Comparison of ENCODE assay signal across 8 cellular contexts in genomic region chr15:64046347-64047153, GRCh38. TPM values are rescaled to one million over a fixed set of nuclear protein-coding genes. Genes with fewer than 3 reads are reported as not detected.
A peak's percentile ranks its signal among the peaks of the same experiment; 100 is the strongest.
DNase-seq lines count a peak whose midpoint lies in the region; ATAC-seq, FAIRE-seq and TF ChIP-seq lines count a peak whose summit lies in the region.

DAPK2 (minus strand) TSS chr15:64046485; CDS start chr15:64040261, 6,224 bp downstream.

- peak within 1 kb of the TSS; percentile 56 for H3K9ac ChIP-seq in HUES6 (ENCODE audit: low read length)
- peak within 1 kb of the TSS; percentile 1 for H3K9ac ChIP-seq in trophoblast cell (ENCODE audit: low read length)

- H2BK12ac ChIP-seq in trophoblast cell (ENCODE audit: low read length): peak within 1 kb of the TSS; percentile 58

- peak within 1 kb of the TSS; percentile 28 for H3K14ac ChIP-seq in trophoblast cell (ENCODE audit: low read length)

- FAIRE-seq in A549 (lab: Jason Lieb, UNC) (no peak), GM18507 (lab: Jason Lieb, UNC) (no peak)

- H4K91ac ChIP-seq in trophoblast cell (ENCODE audit: low read depth, low read length): peak within 1 kb of the TSS; percentile 48

- no peak within 1 kb of the TSS for H2BK5ac ChIP-seq in trophoblast cell (ENCODE audit: low read depth, low read length, poor library complexity)

- H2AK5ac ChIP-seq in trophoblast cell (ENCODE audit: low read length): no peak within 1 kb of the TSS

- no peak for TF ChIP-seq EP300 in A549 (IDR thresholded peaks at IDR 0.05)

- 26% methylated on average over 27 of the region's 69 CpGs for WGBS in A549 (ENCODE audit: missing lambda C conversion rate)
- no CpG with 5 or more reads among the region's 69 CpGs for WGBS in trophoblast cell (ENCODE audit: extremely low coverage, insufficient coverage, insufficient read length)

- no peaks in the 10 kb centered on the region for H3K79me2 ChIP-seq in trophoblast cell (ENCODE audit: control insufficient read depth, insufficient read depth, low read length, poor library complexity)

- H3K4me2 ChIP-seq in A549: peak within 1 kb of the TSS; percentile 64
- H3K4me2 ChIP-seq in trophoblast cell (ENCODE audit: low read length): peak within 1 kb of the TSS; percentile 59

- H4K12ac ChIP-seq in trophoblast cell (ENCODE audit: low read depth, low read length): no peak within 1 kb of the TSS

- POLR2A ChIA-PET in A549 (lab: Yijun Ruan, JAX): interaction anchor here (1.5 to 1.6 kb wide), 2 partner anchors 36 to 101 kb away, joined by 5 to 8 read pairs; no protein-coding TSS in a partner anchor

- peak; percentile 83 to 91 for ATAC-seq in A549

- peak; percentile 66 to 98 for DNase-seq in A549 (ENCODE audit: low read depth in 1 of 2, low spot score in 1 of 2)
- peak; percentile 84 for DNase-seq in GM18507 (ENCODE audit: extremely low spot score, insufficient read length, low read depth)
- peak; percentile 38 for DNase-seq in SW480 (ENCODE audit: low spot score)
- DNase-seq in activated naive CD8-positive, alpha-beta T cell treated with anti-CD3 and anti-CD28 coated beads, Interleukin-2, amount 50 U/mL, for 16 hours (ENCODE audit: low read depth, low spot score): peak; percentile 24
- DNase-seq in cardiac septum (ENCODE audit: low spot score): peak; percentile 91
- peak; percentile 51 to 73 for DNase-seq in trophoblast cell
- peak; percentile 52 to 75 for DNase-seq in tibial artery

- H3K9me3 ChIP-seq in A549: no peaks in the 10 kb centered on the region
- no peaks in the 10 kb centered on the region for H3K9me3 ChIP-seq in HUES6 (ENCODE audit: control insufficient read depth, insufficient read depth, low read depth, low read length)
- H3K9me3 ChIP-seq in trophoblast cell (ENCODE audit: insufficient read depth, low read depth, low read length): peaks cover 3% of the 10 kb centered on the region
- H3K9me3 ChIP-seq in tibial artery: no peaks in the 10 kb centered on the region

- H2BK120ac ChIP-seq in trophoblast cell (ENCODE audit: insufficient read depth, low read length, poor library complexity): peak within 1 kb of the TSS; percentile 56

- peak within 1 kb of the TSS; percentile 30 for H3K18ac ChIP-seq in trophoblast cell (ENCODE audit: low read length)

- peaks cover 6% of the 10 kb centered on the region for H3K79me1 ChIP-seq in trophoblast cell (ENCODE audit: low read length)

- H3K36me3 ChIP-seq in HUES6 (ENCODE audit: control insufficient read depth, insufficient read depth, low read length): no peaks in the 10 kb centered on the region
- H3K36me3 ChIP-seq in trophoblast cell (ENCODE audit: control insufficient read depth in 1 of 2, insufficient read depth in 2 of 2, low read length in 2 of 2): no peaks in the 10 kb centered on the region
- no peaks in the 10 kb centered on the region for H3K36me3 ChIP-seq in tibial artery

- CTCF ChIA-PET in A549 (lab: Yijun Ruan, JAX): interaction anchor here (0.5 to 15.1 kb wide), 101 partner anchors 8 to 998 kb away, joined by 3 to 173 read pairs (median 5); partner anchors contain the start of genes CIAO2A, HERC1 and SNX1

- H3K4ac ChIP-seq in trophoblast cell (ENCODE audit: low read depth, low read length): peak within 1 kb of the TSS; percentile 13

- TF ChIP-seq POLR2A in A549 (IDR thresholded peaks at IDR 0.05; ENCODE audit: low read length): peak; percentile 37; the same call in 1 of the 2 replicates

- no peak within 1 kb of the TSS for H3K23ac ChIP-seq in trophoblast cell (ENCODE audit: low read length)

- peak; percentile 63 to 95 for TF ChIP-seq RAD21 in A549 (conservative IDR thresholded peaks at IDR 0.05 in 1 of 2, IDR thresholded peaks at IDR 0.05 in 1 of 2)

- peak within 1 kb of the TSS; percentile 64 for H3K4me3 ChIP-seq in A549
- peak within 1 kb of the TSS; percentile 69 for H3K4me3 ChIP-seq in HUES6 (ENCODE audit: low read depth, low read length)
- H3K4me3 ChIP-seq in trophoblast cell (ENCODE audit: low read depth, low read length): peak within 1 kb of the TSS; percentile 72
- peak within 1 kb of the TSS; percentile 50 to 57 for H3K4me3 ChIP-seq in tibial artery

- H3K27me3 ChIP-seq in HUES6 (ENCODE audit: control insufficient read depth, insufficient read depth, low read length): peaks cover 57% of the 10 kb centered on the region
- H3K27me3 ChIP-seq in trophoblast cell (ENCODE audit: insufficient read depth, low read length): peaks cover 3% of the 10 kb centered on the region
- H3K27me3 ChIP-seq in tibial artery: peaks cover 0 to 8% of the 10 kb centered on the region in 2 donors

- H3K27ac ChIP-seq in A549 (peak within 1 kb of the TSS; percentile 73 to 94), HUES6 (ENCODE audit: low read depth, low read length) (no peak within 1 kb of the TSS), trophoblast cell (ENCODE audit: low read depth, low read length) (no peak within 1 kb of the TSS), tibial artery (peak within 1 kb of the TSS in 1 of 2 donors; percentile 21)

- intact Hi-C loops in cardiac septum (cut with DNase I) (loop anchor here (5.0 kb wide), 4 partner anchors 99 to 294 kb away; partner anchors contain the start of gene HERC1), tibial artery (cut with DNase I; ENCODE audit: low total_unique reads) (loop anchor here (5.0 kb wide), 1 partner anchor 99 kb away; no protein-coding TSS in a partner anchor)

- H2AFZ ChIP-seq in trophoblast cell (ENCODE audit: insufficient read depth, low read length, poor library complexity): peak within 1 kb of the TSS; percentile 54

- H3K4me1 ChIP-seq in A549 (peaks cover 33% of the 10 kb centered on the region), HUES6 (ENCODE audit: control insufficient read depth, insufficient read depth, low read length) (peaks cover 11% of the 10 kb centered on the region), trophoblast cell (ENCODE audit: control insufficient read depth in 1 of 2, insufficient read depth in 2 of 2, low read length in 2 of 2) (peaks cover 4 to 17% of the 10 kb centered on the region in 2 experiments), tibial artery (peaks cover 0 to 26% (median 8%) of the 10 kb centered on the region in 4 donors)

- peak within 1 kb of the TSS; percentile 20 for H4K8ac ChIP-seq in trophoblast cell (ENCODE audit: low read depth, low read length)

- TF ChIP-seq CTCF in A549 (IDR thresholded peaks at IDR 0.05) (peak; percentile 99), tibial artery (IDR thresholded peaks at IDR 0.05) (peak; percentile 74 to 81)

TF ChIP-seq in A549, 52 proteins besides CTCF, POLR2A, EP300 and RAD21 (continues in another document):
- TF ChIP-seq EHF (CRISPR knock-in tag; IDR thresholded peaks at IDR 0.05): no peak
- no peak for TF ChIP-seq BCL3 (IDR thresholded peaks at IDR 0.05)
- TF ChIP-seq HOXB13 (CRISPR knock-in tag; IDR thresholded peaks at IDR 0.05; ENCODE audit: low read depth): no peak
- no peak for TF ChIP-seq CBX2 (IDR thresholded peaks at IDR 0.05; ENCODE audit: borderline replicate concordance, low read depth)
- no peak for TF ChIP-seq KDM1A (IDR thresholded peaks at IDR 0.05; ENCODE audit: low read depth)
- no peak for TF ChIP-seq JUNB (IDR thresholded peaks at IDR 0.05)
- no peak for TF ChIP-seq ZNF302 (CRISPR knock-in tag; IDR thresholded peaks at IDR 0.05)
- TF ChIP-seq ATOH8 (CRISPR knock-in tag; IDR thresholded peaks at IDR 0.05; ENCODE audit: low read depth): no peak
- no peak for TF ChIP-seq CHD4 (IDR thresholded peaks at IDR 0.05; ENCODE audit: borderline replicate concordance)
- TF ChIP-seq SMC3 (IDR thresholded peaks at IDR 0.05): peak; percentile 98
- no peak for TF ChIP-seq HOXB5 (CRISPR knock-in tag; IDR thresholded peaks at IDR 0.05)
- TF ChIP-seq MYC (IDR thresholded peaks at IDR 0.05; ENCODE audit: borderline replicate concordance, low read length): peak; percentile 55; the same call in 1 of the 2 replicates
- no peak for TF ChIP-seq POLR2AphosphoS2 (conservative IDR thresholded peaks at IDR 0.05; ENCODE audit: low read length)
- peak in 1 of 2 experiments; percentile 59; a peak in 1 of 5 replicates for TF ChIP-seq JUN (IDR thresholded peaks at IDR 0.05)
- no peak for TF ChIP-seq NPAS2 (CRISPR knock-in tag; IDR thresholded peaks at IDR 0.05; ENCODE audit: borderline replicate concordance)
- no peak for TF ChIP-seq CBX8 (IDR thresholded peaks at IDR 0.05)

RNA-seq across cellular contexts. Expression of gene DAPK2, which starts in this region (rescaled TPM):
- 4.2 and 4.8 TPM in 2 replicates for polyA plus RNA-seq in A549 (2011; rRNA removed)
- polyA plus RNA-seq in A549 (2012; cell fraction: cytosol; rRNA removed): 4.5 and 5.5 TPM in 2 replicates
- polyA plus RNA-seq in A549 (2012; cell fraction: nucleus; rRNA removed): 7.6 and 9.2 TPM in 2 replicates
- polyA plus RNA-seq in A549 (2017; fragmentation: RNase III; extraction: RNeasy Plus Mini Kit Qiagen cat#74134 plus additional on column Dnase treatment): 3.1 to 4.3 TPM (median 3.4 TPM) in 3 replicates
- polyA minus RNA-seq in A549 (2011; rRNA and poly(A)+ RNA removed): 3.4 and 4.8 TPM in 2 replicates
- 31.8 TPM for total RNA-seq in cardiac septum
- 2.2 and 2.3 TPM in 2 replicates for polyA plus RNA-seq in trophoblast cell (2013)

Comparison
In these comparisons a context has a peak if more than half of its experiments do, and no peak if none do; other contexts are left out.
1. DNase-seq: peak in every context shown above with its lines; median percentile 91 in cardiac septum; 84 in GM18507; 82 in A549; 64 in tibial artery; 62 in trophoblast cell; 38 in SW480; 24 in activated naive CD8-positive, alpha-beta T cell treated with anti-CD3 and anti-CD28 coated beads, Interleukin-2, amount 50 U/mL, for 16 hours.
2. H3K27ac ChIP-seq: peak in A549 (2 of 2); none in HUES6 (single experiment) and trophoblast cell (single experiment).
3. Peak in every context shown above with its lines, with median percentiles within 50 percentile points of each other: H3K4me3 ChIP-seq.